Comparison of ENCODE assay signal across 9 cellular contexts in the genomic region with DNA sequence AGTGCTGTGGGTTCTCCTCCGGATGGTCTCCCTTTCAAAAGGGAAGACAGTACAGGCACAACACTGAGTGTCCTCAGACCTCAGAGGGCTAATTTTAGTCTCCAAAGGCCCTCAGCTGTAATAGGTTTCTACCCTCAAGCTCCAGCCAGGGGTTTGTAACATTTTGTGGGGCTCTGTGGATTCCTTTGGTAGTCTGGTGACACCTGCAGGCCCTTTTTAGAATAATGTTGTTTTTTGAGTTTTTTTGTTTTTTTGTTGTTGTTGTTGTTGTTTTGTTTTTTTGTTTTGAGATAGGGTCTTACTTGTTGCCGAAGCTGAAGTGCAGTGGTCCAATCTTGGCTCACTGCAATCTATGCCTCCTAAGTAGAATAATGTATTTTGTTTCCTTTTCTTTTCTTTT. TPM values are rescaled to one million over a fixed set of nuclear protein-coding genes. Genes with fewer than 3 reads are reported as not detected.
DNase-seq lines count a peak whose midpoint lies in the region; ATAC-seq and TF ChIP-seq lines count a peak whose summit lies in the region.
"Had no signal": no experiment of that assay in that cellular context is flagged by ENCODE, and none has a peak within 500 bp of the region (broad histone marks: within the 10 kb centered on the region; RNA-seq: fewer than 3 reads in every experiment).

No MANE protein-coding gene starts in this region.

- H3K36me3 ChIP-seq in DND-41 (ENCODE audit: insufficient read depth, low read length), result peaks cover 67% of the 10 kb centered on the region
- peaks cover 6% of the 10 kb centered on the region for H3K36me3 ChIP-seq in CD8-positive, alpha-beta T cell (ENCODE audit: insufficient read depth, low read length)

- no peak overlapping the region for H3K27ac ChIP-seq in DND-41 (ENCODE audit: low read length)
- no peak overlapping the region for H3K27ac ChIP-seq in CD8-positive, alpha-beta T cell (ENCODE audit: low read depth, low read length)

- DNase-seq in DND-41 (no peak), MV-4-11 (lab: John Stamatoyannopoulos, UW) (peak; percentile 51), dermis blood vessel endothelial cell (peak; percentile 49), nephron progenitor cell (no peak), NCI-H1436 treated with DMSO at 0.1 percent for 48 hours (lab: John Stamatoyannopoulos, UW) (no peak), posterior cingulate gyrus (no peak), NCI-H1048 (lab: John Stamatoyannopoulos, UW) (no peak)
- DNase-seq in CD8-positive, alpha-beta T cell, result no peak
- DNase-seq: activated CD4-positive, alpha-beta T cell treated with anti-CD3 and anti-CD28 coated beads, Interleukin-2, amount 10 ng/mL, durations not matched to agents 7 days and 5 days had no signal

- ATAC-seq in DND-41 (ENCODE audit: insufficient read depth, low read depth), result no peak
- ATAC-seq in CD8-positive, alpha-beta T cell, result no peak

- H2AFZ ChIP-seq in DND-41 (ENCODE audit: low read depth, low read length), result no peak overlapping the region

- intact Hi-C loops in CD8-positive, alpha-beta T cell (cut with DNase I, micrococcal nuclease), result loop anchor here (1.0 to 5.0 kb wide), 3 partner anchors 78 to 286 kb away; no protein-coding TSS in a partner anchor
- intact Hi-C loops in posterior cingulate gyrus (cut with DNase I), result no loop called here

- peaks cover 24% of the 10 kb centered on the region for H3K4me1 Mint-ChIP-seq in nephron progenitor cell
- no peaks in the 10 kb centered on the region for H3K4me1 Mint-ChIP-seq in CD8-positive, alpha-beta T cell (ENCODE audit: low read depth)
- H3K4me1 Mint-ChIP-seq: activated CD4-positive, alpha-beta T cell treated with anti-CD3 and anti-CD28 coated beads, Interleukin-2, amount 10 ng/mL, durations not matched to agents 7 days and 5 days had no signal

- no peaks in the 10 kb centered on the region for H3K27me3 Mint-ChIP-seq in nephron progenitor cell (ENCODE audit: low read depth, poor library complexity)
- H3K27me3 Mint-ChIP-seq in CD8-positive, alpha-beta T cell (ENCODE audit: low read depth), result no peaks in the 10 kb centered on the region
- H3K27me3 Mint-ChIP-seq: activated CD4-positive, alpha-beta T cell treated with anti-CD3 and anti-CD28 coated beads, Interleukin-2, amount 10 ng/mL, durations not matched to agents 7 days and 5 days had no signal

- H3K27me3 ChIP-seq in DND-41 (ENCODE audit: insufficient read depth, low read length, poor library complexity), result no peaks in the 10 kb centered on the region
- no peaks in the 10 kb centered on the region for H3K27me3 ChIP-seq in CD8-positive, alpha-beta T cell (ENCODE audit: insufficient read depth, low read length)

- no peak overlapping the region for H3K4me3 Mint-ChIP-seq in nephron progenitor cell
- no peak overlapping the region for H3K4me3 Mint-ChIP-seq in CD8-positive, alpha-beta T cell
- H3K4me3 Mint-ChIP-seq: activated CD4-positive, alpha-beta T cell treated with anti-CD3 and anti-CD28 coated beads, Interleukin-2, amount 10 ng/mL, durations not matched to agents 7 days and 5 days had no signal

- no peak overlapping the region for H3K4me3 ChIP-seq in DND-41 (ENCODE audit: low read depth in 1 of 2, low read length in 2 of 2)
- no peak overlapping the region for H3K4me3 ChIP-seq in CD8-positive, alpha-beta T cell (ENCODE audit: low read depth, low read length)

- peaks cover 17% of the 10 kb centered on the region; the same call in 1 of the 2 replicates for H4K20me1 ChIP-seq in DND-41 (ENCODE audit: insufficient read depth, low read length)

- no peak overlapping the region for H3K4me2 ChIP-seq in DND-41 (ENCODE audit: insufficient read depth, low read length)

- no peak overlapping the region for H3K27ac Mint-ChIP-seq in nephron progenitor cell
- no peak overlapping the region for H3K27ac Mint-ChIP-seq in CD8-positive, alpha-beta T cell
- H3K27ac Mint-ChIP-seq: activated CD4-positive, alpha-beta T cell treated with anti-CD3 and anti-CD28 coated beads, Interleukin-2, amount 10 ng/mL, durations not matched to agents 7 days and 5 days had no signal

- H3K4me1 ChIP-seq in DND-41 (ENCODE audit: insufficient read depth, low read length), result no peaks in the 10 kb centered on the region
- H3K4me1 ChIP-seq in CD8-positive, alpha-beta T cell (ENCODE audit: insufficient read depth, low read length), result no peaks in the 10 kb centered on the region

- H3K9me3 ChIP-seq in DND-41 (ENCODE audit: insufficient read depth, low read length, severe bottlenecking), result no peaks in the 10 kb centered on the region
- no peaks in the 10 kb centered on the region for H3K9me3 ChIP-seq in CD8-positive, alpha-beta T cell (ENCODE audit: low read length)

- POLR2A ChIA-PET in CD8-positive, alpha-beta T cell (lab: Charles Lee), result interaction anchor here (0.6 kb wide), 1 partner anchor 17 kb away, joined by 4 read pairs; no protein-coding TSS in a partner anchor

- peaks cover 36% of the 10 kb centered on the region for H3K36me3 Mint-ChIP-seq in nephron progenitor cell (ENCODE audit: low read depth)
- H3K36me3 Mint-ChIP-seq in CD8-positive, alpha-beta T cell, result peaks cover 61% of the 10 kb centered on the region

- no peaks in the 10 kb centered on the region for H3K9me3 Mint-ChIP-seq in nephron progenitor cell
- H3K9me3 Mint-ChIP-seq in CD8-positive, alpha-beta T cell, result no peaks in the 10 kb centered on the region
- H3K9me3 Mint-ChIP-seq: activated CD4-positive, alpha-beta T cell treated with anti-CD3 and anti-CD28 coated beads, Interleukin-2, amount 10 ng/mL, durations not matched to agents 7 days and 5 days had no signal

- CTCF ChIA-PET in CD8-positive, alpha-beta T cell (lab: Charles Lee), result interaction anchor here (0.7 to 8.3 kb wide), 9 partner anchors 12 to 283 kb away, joined by 3 to 87 read pairs (median 4); no protein-coding TSS in a partner anchor

- peaks cover 4% of the 10 kb centered on the region; the same call in 1 of the 2 replicates for H3K79me2 ChIP-seq in DND-41 (ENCODE audit: insufficient read depth, low read length)

- peak; percentile 38 for TF ChIP-seq CTCF in DND-41 (IDR thresholded peaks at IDR 0.05; ENCODE audit: borderline replicate concordance, extremely low read depth, low read length, poor library complexity, severe bottlenecking)
- TF ChIP-seq CTCF in nephron progenitor cell (IDR thresholded peaks at IDR 0.05), result peak; percentile 34
- TF ChIP-seq CTCF in CD8-positive, alpha-beta T cell (IDR thresholded peaks at IDR 0.05), result no peak

- H3K9ac ChIP-seq in DND-41 (ENCODE audit: low read depth, low read length), result no peak overlapping the region

RNA-seq across cellular contexts. Expression of gene TMEM201, which starts 15.0 kb away (rescaled TPM):
- total RNA-seq in dermis blood vessel endothelial cell, result 5.8 and 10.3 TPM in 2 replicates
- total RNA-seq in CD8-positive, alpha-beta T cell, result 10 to 100 TPM; 10.7 to 11.5 TPM

RNA-seq across cellular contexts. Expression of gene SLC25A33, which starts 34.5 kb away (rescaled TPM):
- 5.4 and 6.3 TPM in 2 replicates for total RNA-seq in dermis blood vessel endothelial cell
- total RNA-seq in CD8-positive, alpha-beta T cell, result 10 to 100 TPM; 10.1 to 11.2 TPM

Comparison
In these comparisons a context has a peak if more than half of its experiments do, and no peak if none do; other contexts are left out.
1. DNase-seq: peak in MV-4-11 (single experiment) and dermis blood vessel endothelial cell (single experiment); none in DND-41 (single experiment), nephron progenitor cell (single experiment), NCI-H1436 treated with DMSO at 0.1 percent for 48 hours (single experiment), CD8-positive, alpha-beta T cell (0 of 7), posterior cingulate gyrus (0 of 10) and NCI-H1048 (single experiment).